In genomic region chr11:114232400-114233070, GRCh38 we compare ENCODE assay signal across 1 cellular context.
A peak's percentile ranks its signal among the peaks of the same experiment; 100 is the strongest.
TF ChIP-seq lines count a peak whose summit lies in the region.

No MANE protein-coding gene starts in this region.

TF ChIP-seq in H1, 55 proteins besides CTCF, POLR2A, EP300 and RAD21 (continued from another document):
- TF ChIP-seq, protein P1, sequence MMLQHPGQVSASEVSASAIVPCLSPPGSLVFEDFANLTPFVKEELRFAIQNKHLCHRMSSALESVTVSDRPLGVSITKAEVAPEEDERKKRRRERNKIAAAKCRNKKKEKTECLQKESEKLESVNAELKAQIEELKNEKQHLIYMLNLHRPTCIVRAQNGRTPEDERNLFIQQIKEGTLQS (IDR thresholded peaks at IDR 0.05; ENCODE audit: insufficient read depth, low read depth, low read length) = no peak
- TF ChIP-seq SUZ12 (IDR thresholded peaks at IDR 0.05; ENCODE audit: low read length) (no peak), NRF1 (IDR thresholded peaks at IDR 0.05; ENCODE audit: low read depth, low read length) (no peak), YY1 (IDR thresholded peaks at IDR 0.05; ENCODE audit: low read depth, low read length) (no peak), EGR1 (IDR thresholded peaks at IDR 0.05; ENCODE audit: borderline replicate concordance, low read depth, low read length) (no peak), TAF7 (optimal IDR thresholded peaks at IDR 0.05; ENCODE audit: borderline replicate concordance, low read depth, low read length) (no peak), CTBP2 (IDR thresholded peaks at IDR 0.05; ENCODE audit: borderline replicate concordance, insufficient read depth, insufficient read length, low read length) (no peak), RNF2 (IDR thresholded peaks at IDR 0.05; ENCODE audit: borderline replicate concordance, low read depth, low read length, missing control alignments, poor library complexity, severe bottlenecking) (no peak), RXRA (IDR thresholded peaks at IDR 0.05; ENCODE audit: insufficient read depth, low read depth, low read length) (0 out of 2 replicates have a peak, but pooled peaks have one; percentile 63), PHF8 (conservative IDR thresholded peaks at IDR 0.05; ENCODE audit: low read depth, low read length) (no peak), RBBP5 (IDR thresholded peaks at IDR 0.05; ENCODE audit: borderline replicate concordance, low read depth, low read length) (no peak), TEAD4 (IDR thresholded peaks at IDR 0.05; ENCODE audit: low read depth, low read length) (peak; percentile 10; the same call in 1 of the 2 replicates), NANOG (IDR thresholded peaks at IDR 0.05; ENCODE audit: insufficient read depth, low read depth, low read length, poor library complexity, severe bottlenecking) (peak; percentile 1), ASH2L (IDR thresholded peaks at IDR 0.05; ENCODE audit: low read length) (no peak), SP1 (IDR thresholded peaks at IDR 0.05; ENCODE audit: low read depth, low read length) (no peak), JUN (IDR thresholded peaks at IDR 0.05; ENCODE audit: low read depth, low read length) (no peak), GTF2F1 (IDR thresholded peaks at IDR 0.05; ENCODE audit: borderline replicate concordance, low read depth, low read length) (no peak), CHD1 (IDR thresholded peaks at IDR 0.05; ENCODE audit: low read depth, low read length) (no peak), POU5F1 (IDR thresholded peaks at IDR 0.05; ENCODE audit: low read depth, low read length) (no peak), MAFK (IDR thresholded peaks at IDR 0.05; ENCODE audit: low read depth, low read length) (no peak), SP4 (IDR thresholded peaks at IDR 0.05; ENCODE audit: low read length) (no peak)
- TF ChIP-seq, protein P2, sequence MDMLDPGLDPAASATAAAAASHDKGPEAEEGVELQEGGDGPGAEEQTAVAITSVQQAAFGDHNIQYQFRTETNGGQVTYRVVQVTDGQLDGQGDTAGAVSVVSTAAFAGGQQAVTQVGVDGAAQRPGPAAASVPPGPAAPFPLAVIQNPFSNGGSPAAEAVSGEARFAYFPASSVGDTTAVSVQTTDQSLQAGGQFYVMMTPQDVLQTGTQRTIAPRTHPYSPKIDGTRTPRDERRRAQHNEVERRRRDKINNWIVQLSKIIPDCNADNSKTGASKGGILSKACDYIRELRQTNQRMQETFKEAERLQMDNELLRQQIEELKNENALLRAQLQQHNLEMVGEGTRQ (IDR thresholded peaks at IDR 0.05; ENCODE audit: low read length) = no peak
- TF ChIP-seq, protein P3, sequence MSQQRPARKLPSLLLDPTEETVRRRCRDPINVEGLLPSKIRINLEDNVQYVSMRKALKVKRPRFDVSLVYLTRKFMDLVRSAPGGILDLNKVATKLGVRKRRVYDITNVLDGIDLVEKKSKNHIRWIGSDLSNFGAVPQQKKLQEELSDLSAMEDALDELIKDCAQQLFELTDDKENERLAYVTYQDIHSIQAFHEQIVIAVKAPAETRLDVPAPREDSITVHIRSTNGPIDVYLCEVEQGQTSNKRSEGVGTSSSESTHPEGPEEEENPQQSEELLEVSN (IDR thresholded peaks at IDR 0.05) = no peak
